1 cellular context compared by ENCODE assay signal in genomic region chr13:32031815-32032345, GRCh38.
A peak's percentile ranks its signal among the peaks of the same experiment; 100 is the strongest.
TF ChIP-seq lines count a peak whose summit lies in the region.

No MANE protein-coding gene starts in this region.

TF ChIP-seq in GM12878, 131 proteins besides CTCF, POLR2A, EP300 and RAD21 (continued from another document):
- no peak for TF ChIP-seq HSF1 (IDR thresholded peaks at IDR 0.05; ENCODE audit: low read depth, low read length)
- 0 out of 2 replicates have a peak, but pooled peaks have one; percentile 23 for TF ChIP-seq BMI1 (IDR thresholded peaks at IDR 0.05; ENCODE audit: borderline replicate concordance)
- TF ChIP-seq FOS (IDR thresholded peaks at IDR 0.05; ENCODE audit: borderline replicate concordance, extremely low read depth, insufficient read length) = no peak
